In genomic region chr15:59232476-59232875, GRCh38 we compare ENCODE assay signal across 12 cellular contexts. TPM values are rescaled to one million over a fixed set of nuclear protein-coding genes. Genes with fewer than 3 reads are reported as not detected.
DNase-seq lines count a peak whose midpoint lies in the region; ATAC-seq, FAIRE-seq and TF ChIP-seq lines count a peak whose summit lies in the region.
"Had no signal": no experiment of that assay in that cellular context is flagged by ENCODE, and none has a peak within 500 bp of the region (broad histone marks: within the 10 kb centered on the region; RNA-seq: fewer than 3 reads in every experiment).

No MANE protein-coding gene starts in this region.

- H3K4me3 Mint-ChIP-seq in activated naive CD4-positive, alpha-beta T cell treated with anti-CD3 and anti-CD28 coated beads, Interleukin-2, amount 10 ng/mL, durations not matched to agents 7 days and 5 days: no peak overlapping the region

- CTCF ChIA-PET in activated naive CD4-positive, alpha-beta T cell treated with anti-CD3 and anti-CD28 coated beads, Interleukin-2, amount 10 ng/mL, durations not matched to agents 7 days and 5 days (lab: Charles Lee): no interaction called here

- 31 to 54% (median 50%) methylated on average over 1 of the region's 1 CpG for WGBS in small intestine, 3 donors

- no peak overlapping the region for H3K27ac Mint-ChIP-seq in activated naive CD4-positive, alpha-beta T cell treated with anti-CD3 and anti-CD28 coated beads, Interleukin-2, amount 10 ng/mL, durations not matched to agents 7 days and 5 days

- ATAC-seq in Right ventricle myocardium superior (ENCODE audit: poor library complexity) (peak; percentile 27), GM18870 (IDR thresholded peaks at IDR 0.05; ENCODE audit: unreplicated experiment) (no peak)

- H3K36me3 Mint-ChIP-seq in activated naive CD4-positive, alpha-beta T cell treated with anti-CD3 and anti-CD28 coated beads, Interleukin-2, amount 10 ng/mL, durations not matched to agents 7 days and 5 days: no peaks in the 10 kb centered on the region

- H3K27me3 Mint-ChIP-seq in activated naive CD4-positive, alpha-beta T cell treated with anti-CD3 and anti-CD28 coated beads, Interleukin-2, amount 10 ng/mL, durations not matched to agents 7 days and 5 days: peaks cover 9% of the 10 kb centered on the region

- no peaks in the 10 kb centered on the region for H3K9me3 Mint-ChIP-seq in activated naive CD4-positive, alpha-beta T cell treated with anti-CD3 and anti-CD28 coated beads, Interleukin-2, amount 10 ng/mL, durations not matched to agents 7 days and 5 days

- no peak for FAIRE-seq in small intestine (lab: Jason Lieb, UNC)

- H3K4me1 ChIP-seq in small intestine (ENCODE audit: control insufficient read depth in 2 of 2, insufficient read depth in 1 of 2, low read depth in 1 of 2, low read length in 1 of 2): peaks cover 0 to 7% of the 10 kb centered on the region in 2 donors

- intact Hi-C loops in Right ventricle myocardium superior (cut with DNase I) (no loop called here), cardiac septum (cut with DNase I) (no loop called here)

- no peak for TF ChIP-seq CTCF in choroid plexus epithelial cell (conservative IDR thresholded peaks at IDR 0.05; ENCODE audit: low read depth, low read length)
- no peak for TF ChIP-seq CTCF in kidney epithelial cell (IDR thresholded peaks at IDR 0.05; ENCODE audit: insufficient read depth, low read length, poor library complexity, severe bottlenecking)

- H3K36me3 ChIP-seq in kidney epithelial cell (ENCODE audit: control insufficient read depth, insufficient read depth, low read length): no peaks in the 10 kb centered on the region
- H3K36me3 ChIP-seq in small intestine (ENCODE audit: control insufficient read depth in 2 of 2, insufficient read depth in 2 of 2, low read length in 2 of 2): peaks cover 2 to 3% of the 10 kb centered on the region in 2 donors

- no peaks in the 10 kb centered on the region for H3K27me3 ChIP-seq in kidney epithelial cell (ENCODE audit: control insufficient read depth, insufficient read depth, low read length)
- no peaks in the 10 kb centered on the region for H3K27me3 ChIP-seq in small intestine (ENCODE audit: control insufficient read depth in 2 of 2, insufficient read depth in 2 of 2, low read length in 2 of 2)

- peak overlapping the region in 1 of 2 donors; percentile 69 for H3K27ac ChIP-seq in small intestine (ENCODE audit: low read depth in 1 of 2, low read length in 1 of 2)

- H3K4me3 ChIP-seq in choroid plexus epithelial cell (ENCODE audit: low read depth, low read length) (no peak overlapping the region), kidney epithelial cell (ENCODE audit: low read depth, low read length) (no peak overlapping the region), small intestine (ENCODE audit: low read depth in 1 of 2, low read length in 2 of 2) (no peak overlapping the region)

- H3K9me3 ChIP-seq in small intestine (ENCODE audit: control insufficient read depth, low read depth): no peaks in the 10 kb centered on the region

- DNase-seq in Right ventricle myocardium superior: no peak
- DNase-seq in cardiac septum (ENCODE audit: low spot score): no peak
- DNase-seq in choroid plexus epithelial cell (ENCODE audit: low read depth): peak; percentile 88
- DNase-seq in kidney epithelial cell (ENCODE audit: low read depth): peak; percentile 88
- DNase-seq in activated naive CD4-positive, alpha-beta T cell treated with anti-CD3 and anti-CD28 coated beads, Interleukin-2, amount 10 ng/mL, durations not matched to agents 7 days and 5 days: no peak
- DNase-seq in activated CD8-positive, alpha-beta memory T cell treated with anti-CD3 and anti-CD28 coated beads for 24 hours: no peak
- no peak for DNase-seq in small intestine
- DNase-seq: NCI-H526 treated with DMSO at 0.1 percent for 48 hours had no signal

- peaks cover 5% of the 10 kb centered on the region for H3K4me1 Mint-ChIP-seq in activated naive CD4-positive, alpha-beta T cell treated with anti-CD3 and anti-CD28 coated beads, Interleukin-2, amount 10 ng/mL, durations not matched to agents 7 days and 5 days

RNA-seq across cellular contexts. Expression of gene LDHAL6B, which starts 25.8 kb away (rescaled TPM):
- total RNA-seq in Right ventricle myocardium superior (not detected), cardiac septum (not detected), kidney epithelial cell (not detected in 2 replicates)
- not detected for polyA plus RNA-seq in small intestine
- total RNA-seq: A673; T-helper 2 cell treated with Interferon-gamma antibody and Interleukin-4, amounts not matched to agents 100 ng/mL and 5 ng/mL, for 36 hours had no signal
- polyA plus RNA-seq: thymus had no signal

Comparison
In these comparisons a context has a peak if more than half of its experiments do, and no peak if none do; other contexts are left out.
1. DNase-seq: peak in choroid plexus epithelial cell (single experiment) and kidney epithelial cell (single experiment); none in Right ventricle myocardium superior (single experiment), cardiac septum (single experiment), activated naive CD4-positive, alpha-beta T cell treated with anti-CD3 and anti-CD28 coated beads, Interleukin-2, amount 10 ng/mL, durations not matched to agents 7 days and 5 days (single experiment), activated CD8-positive, alpha-beta memory T cell treated with anti-CD3 and anti-CD28 coated beads for 24 hours (single experiment) and small intestine (single experiment).